In genomic region chr6:13355043-13355945, GRCh38 we compare ENCODE assay signal across 8 cellular contexts. TPM values are rescaled to one million over a fixed set of nuclear protein-coding genes. Genes with fewer than 3 reads are reported as not detected.
A peak's percentile ranks its signal among the peaks of the same experiment; 100 is the strongest.
DNase-seq lines count a peak whose midpoint lies in the region; ATAC-seq and TF ChIP-seq lines count a peak whose summit lies in the region.

No MANE protein-coding gene starts in this region.

- H3K4me3 ChIP-seq in mammary epithelial cell (replicated peaks in 1 of 3; ENCODE audit: insufficient read depth in 1 of 3, low read depth in 2 of 3, low read length in 3 of 3) = peak overlapping the region in 1 of 3 experiments; percentile 3
- no peak overlapping the region for H3K4me3 ChIP-seq in mucosa of rectum (ENCODE audit: low read length in 2 of 2)

- H3K4me2 ChIP-seq in mammary epithelial cell (ENCODE audit: insufficient read depth, low read depth, low read length) = peak overlapping the region; percentile 81

- H3K27me3 ChIP-seq in mammary epithelial cell (ENCODE audit: insufficient read depth, low read length) (no peaks in the 10 kb centered on the region), mucosa of rectum (ENCODE audit: control insufficient read depth in 2 of 2, insufficient read depth in 2 of 2, low read length in 2 of 2) (no peaks in the 10 kb centered on the region)

- no peak for TF ChIP-seq CTCF in mammary epithelial cell (conservative IDR thresholded peaks at IDR 0.05 in 1 of 2, IDR thresholded peaks at IDR 0.05 in 1 of 2; ENCODE audit: extremely low read depth in 1 of 2, insufficient read depth in 1 of 2, low read depth in 1 of 2, low read length in 2 of 2)

- H3K36me3 ChIP-seq in mammary epithelial cell (ENCODE audit: insufficient read depth, low read length) = no peaks in the 10 kb centered on the region
- no peaks in the 10 kb centered on the region for H3K36me3 ChIP-seq in mucosa of rectum (ENCODE audit: control insufficient read depth in 2 of 2, insufficient read depth in 2 of 2, low read length in 2 of 2)

- H3K27ac ChIP-seq in mammary epithelial cell (ENCODE audit: insufficient read depth, low read depth, low read length) = peak overlapping the region; percentile 84
- peak overlapping the region; percentile 48 to 57 for H3K27ac ChIP-seq in mucosa of rectum (ENCODE audit: low read depth in 2 of 2, low read length in 2 of 2)

- H3K9ac ChIP-seq in mammary epithelial cell (ENCODE audit: insufficient read depth, low read length) (peak overlapping the region; percentile 33), mucosa of rectum (ENCODE audit: low read depth in 1 of 2, low read length in 2 of 2) (no peak overlapping the region)

- intact Hi-C loops in mammary epithelial cell (cut with micrococcal nuclease) = loop anchor here (2.0 to 5.0 kb wide), 4 partner anchors 18 to 257 kb away; partner anchors contain the start of genes GFOD1 and SIRT5

- peak; percentile 41 for ATAC-seq in GM18498 (IDR thresholded peaks at IDR 0.05; ENCODE audit: unreplicated experiment)
- ATAC-seq in HG02759 (IDR thresholded peaks at IDR 0.05; ENCODE audit: unreplicated experiment) = peak; percentile 43
- no peak for ATAC-seq in HG03139 (IDR thresholded peaks at IDR 0.05; ENCODE audit: unreplicated experiment)

- in situ Hi-C loops in mammary epithelial cell (cut with MboI; ENCODE audit: low sequenced_read_pairs in 2 of 2) = no loop called here

- no TSS peak for BruUV-seq in mammary epithelial cell (replicated peaks; lab: Mats Ljungman, UMichigan)

- no peaks in the 10 kb centered on the region for H3K9me3 ChIP-seq in mammary epithelial cell (replicated peaks; ENCODE audit: insufficient read depth, low read length)
- H3K9me3 ChIP-seq in mucosa of rectum (ENCODE audit: control insufficient read depth in 2 of 2, low read length in 2 of 2) = no peaks in the 10 kb centered on the region

- H3K79me2 ChIP-seq in mammary epithelial cell (ENCODE audit: insufficient read depth, low read length) = no peaks in the 10 kb centered on the region

- no peaks in the 10 kb centered on the region for H4K20me1 ChIP-seq in mammary epithelial cell (ENCODE audit: insufficient read depth, low read length)

- dilution Hi-C loops in mammary epithelial cell (cut with HindIII; ENCODE audit: low sequenced_read_pairs) = no loop called here

- H3K4me1 ChIP-seq in mammary epithelial cell (ENCODE audit: insufficient read depth, low read length) (peaks cover 40% of the 10 kb centered on the region), mucosa of rectum (ENCODE audit: control insufficient read depth in 2 of 2, insufficient read depth in 2 of 2, low read length in 2 of 2) (peaks cover 6 to 7% of the 10 kb centered on the region in 2 donors)

- WGBS in mammary epithelial cell (ENCODE audit: low coverage, missing lambda C conversion rate) = 21% methylated on average over 7 of the region's 7 CpGs

- CTCF ChIA-PET in mammary epithelial cell (lab: Charles Lee; ENCODE audit: low non-redundant PET) = interaction anchor here (0.6 to 0.7 kb wide), 2 partner anchors 42 to 219 kb away, joined by 3 read pairs; partner anchors contain the start of gene SIRT5

- DNase-seq in OCI-M1 (lab: John Stamatoyannopoulos, UW) (peak; percentile 95), mammary epithelial cell (peak; percentile 92), CD1c-positive myeloid dendritic cell (ENCODE audit: extremely low spot score) (no peak), NCI-H345 treated with DMSO at 0.1 percent for 48 hours (lab: John Stamatoyannopoulos, UW; ENCODE audit: unreplicated experiment) (no peak)

- H2AFZ ChIP-seq in mammary epithelial cell (ENCODE audit: low read depth, low read length) = peak overlapping the region; percentile 25

RNA-seq across cellular contexts. Expression of gene TBC1D7, which starts 27.0 kb away (rescaled TPM):
- 10 to 100 TPM; 21.0 to 22.1 TPM for total RNA-seq in mammary epithelial cell
- 21.8 TPM for polyA plus RNA-seq in mammary epithelial cell
- polyA minus RNA-seq in mammary epithelial cell = 30.2 TPM

Comparison
In these comparisons a context has a peak if more than half of its experiments do, and no peak if none do; other contexts are left out.
1. DNase-seq: peak in OCI-M1 (single experiment) and mammary epithelial cell (single experiment); none in CD1c-positive myeloid dendritic cell (single experiment) and NCI-H345 treated with DMSO at 0.1 percent for 48 hours (single experiment).